ENCODE assay signal across 18 cellular contexts in genomic region chr22:20099099-20099711, GRCh38. TPM values are rescaled to one million over a fixed set of nuclear protein-coding genes. Genes with fewer than 3 reads are reported as not detected.
A peak's percentile ranks its signal among the peaks of the same experiment; 100 is the strongest.
DNase-seq lines count a peak whose midpoint lies in the region; ATAC-seq and TF ChIP-seq lines count a peak whose summit lies in the region.
"Had no signal": no experiment of that assay in that cellular context is flagged by ENCODE, and none has a peak within 500 bp of the region (broad histone marks: within the 10 kb centered on the region; RNA-seq: fewer than 3 reads in every experiment).

No MANE protein-coding gene starts in this region.

- intact Hi-C loops in activated naive CD4-positive, alpha-beta T cell treated with anti-CD3 and anti-CD28 coated beads for 36 hours (cut with micrococcal nuclease) = no loop called here

- CTCF ChIA-PET in activated naive CD4-positive, alpha-beta T cell treated with anti-CD3 and anti-CD28 coated beads for 36 hours (lab: Charles Lee) = interaction anchor here (1.3 kb wide), 1 partner anchor 12 kb away, joined by 7 read pairs; no protein-coding TSS in a partner anchor
- CTCF ChIA-PET in activated CD8-positive, alpha-beta T cell treated with anti-CD3 and anti-CD28 coated beads, Interleukin-2, amount 10 ng/mL, durations not matched to agents 7 days and 5 days (lab: Charles Lee) = interaction anchor here (1.3 kb wide), 1 partner anchor 13 kb away, joined by 6 read pairs; no protein-coding TSS in a partner anchor

- H3K4me3 Mint-ChIP-seq in activated naive CD4-positive, alpha-beta T cell treated with anti-CD3 and anti-CD28 coated beads for 36 hours = no peak overlapping the region
- H3K4me3 Mint-ChIP-seq in activated CD8-positive, alpha-beta T cell treated with anti-CD3 and anti-CD28 coated beads, Interleukin-2, amount 10 ng/mL, durations not matched to agents 7 days and 5 days = peak overlapping the region; percentile 55
- peak overlapping the region in 9 of 10 donors; percentile 23 to 92 (median 89) for H3K4me3 Mint-ChIP-seq in naive thymus-derived CD8-positive, alpha-beta T cell
- H3K4me3 Mint-ChIP-seq in endothelial cell (ENCODE audit: unreplicated experiment) = no peak overlapping the region
- H3K4me3 Mint-ChIP-seq: HFFc6 had no signal

- H3K9me3 Mint-ChIP-seq in activated naive CD4-positive, alpha-beta T cell treated with anti-CD3 and anti-CD28 coated beads for 36 hours = no peaks in the 10 kb centered on the region
- H3K9me3 Mint-ChIP-seq in activated CD8-positive, alpha-beta T cell treated with anti-CD3 and anti-CD28 coated beads, Interleukin-2, amount 10 ng/mL, durations not matched to agents 7 days and 5 days (ENCODE audit: insufficient read depth) = peaks cover 11% of the 10 kb centered on the region
- H3K9me3 Mint-ChIP-seq in naive thymus-derived CD8-positive, alpha-beta T cell = no peaks in the 10 kb centered on the region
- H3K9me3 Mint-ChIP-seq in endothelial cell (ENCODE audit: unreplicated experiment) = no peaks in the 10 kb centered on the region
- H3K9me3 Mint-ChIP-seq: HFFc6 had no signal

- H3K27ac Mint-ChIP-seq in activated naive CD4-positive, alpha-beta T cell treated with anti-CD3 and anti-CD28 coated beads for 36 hours = peak overlapping the region; percentile 86
- peak overlapping the region; percentile 84 for H3K27ac Mint-ChIP-seq in activated CD8-positive, alpha-beta T cell treated with anti-CD3 and anti-CD28 coated beads, Interleukin-2, amount 10 ng/mL, durations not matched to agents 7 days and 5 days
- H3K27ac Mint-ChIP-seq in naive thymus-derived CD8-positive, alpha-beta T cell = peak overlapping the region; percentile 87 to 99 (median 96)
- no peak overlapping the region for H3K27ac Mint-ChIP-seq in endothelial cell (ENCODE audit: unreplicated experiment)
- H3K27ac Mint-ChIP-seq: HFFc6 had no signal

- no peak for DNase-seq in activated naive CD4-positive, alpha-beta T cell treated with anti-CD3 and anti-CD28 coated beads for 36 hours
- DNase-seq in activated naive CD4-positive, alpha-beta T cell treated with Interleukin-2 at 50 U/mL for 16 hours = no peak
- no peak for DNase-seq in activated CD8-positive, alpha-beta T cell treated with anti-CD3 and anti-CD28 coated beads, Interleukin-2, amount 10 ng/mL, durations not matched to agents 7 days and 5 days
- DNase-seq in naive thymus-derived CD8-positive, alpha-beta T cell = no peak
- DNase-seq in endothelial cell (ENCODE audit: low spot score) (no peak), superior temporal gyrus (ENCODE audit: extremely low spot score) (no peak)
- DNase-seq: activated CD4-positive, CD25-positive, alpha-beta regulatory T cell treated with anti-CD3 and anti-CD28 coated beads, Interleukin-2, amount 50 U/mL, for 72 hours; Caco-2; foreskin melanocyte; HFFc6; NCI-H187; NCI-H446; SHP77 treated with DMSO at 0.1 percent for 48 hours; stimulated activated CD4-positive, alpha-beta T cell treated with anti-CD3 and anti-CD28 coated beads, Interleukin-4, amount 100 ng/mL, for 1 hour; T-helper 9 cell; testis had no signal

- no peak for TF ChIP-seq CTCF in endothelial cell (IDR thresholded peaks at IDR 0.05; ENCODE audit: unreplicated experiment)

- no peaks in the 10 kb centered on the region for H3K27me3 Mint-ChIP-seq in activated naive CD4-positive, alpha-beta T cell treated with anti-CD3 and anti-CD28 coated beads for 36 hours (ENCODE audit: low read depth)
- no peaks in the 10 kb centered on the region for H3K27me3 Mint-ChIP-seq in activated CD8-positive, alpha-beta T cell treated with anti-CD3 and anti-CD28 coated beads, Interleukin-2, amount 10 ng/mL, durations not matched to agents 7 days and 5 days (ENCODE audit: low read depth)
- H3K27me3 Mint-ChIP-seq in naive thymus-derived CD8-positive, alpha-beta T cell = no peaks in the 10 kb centered on the region
- H3K27me3 Mint-ChIP-seq in endothelial cell (ENCODE audit: unreplicated experiment) = peaks cover 7% of the 10 kb centered on the region

- H3K36me3 Mint-ChIP-seq in activated naive CD4-positive, alpha-beta T cell treated with anti-CD3 and anti-CD28 coated beads for 36 hours (ENCODE audit: low read depth) = peaks cover 54% of the 10 kb centered on the region
- H3K36me3 Mint-ChIP-seq in activated CD8-positive, alpha-beta T cell treated with anti-CD3 and anti-CD28 coated beads, Interleukin-2, amount 10 ng/mL, durations not matched to agents 7 days and 5 days (ENCODE audit: low read depth) = peaks cover 78% of the 10 kb centered on the region
- peaks cover 0 to 44% (median 21%) of the 10 kb centered on the region in 3 donors for H3K36me3 Mint-ChIP-seq in naive thymus-derived CD8-positive, alpha-beta T cell
- peaks cover 65% of the 10 kb centered on the region for H3K36me3 Mint-ChIP-seq in endothelial cell (ENCODE audit: low read depth, unreplicated experiment)

- POLR2A ChIA-PET in activated CD8-positive, alpha-beta T cell treated with anti-CD3 and anti-CD28 coated beads, Interleukin-2, amount 10 ng/mL, durations not matched to agents 7 days and 5 days (lab: Charles Lee) = interaction anchor here (0.6 to 0.7 kb wide), 2 partner anchors 9 to 28 kb away, joined by 3 read pairs; no protein-coding TSS in a partner anchor
- POLR2A ChIA-PET in naive thymus-derived CD8-positive, alpha-beta T cell (lab: Charles Lee) = no interaction called here

- peaks cover 69% of the 10 kb centered on the region for H3K4me1 Mint-ChIP-seq in activated naive CD4-positive, alpha-beta T cell treated with anti-CD3 and anti-CD28 coated beads for 36 hours (ENCODE audit: low read depth)
- H3K4me1 Mint-ChIP-seq in activated CD8-positive, alpha-beta T cell treated with anti-CD3 and anti-CD28 coated beads, Interleukin-2, amount 10 ng/mL, durations not matched to agents 7 days and 5 days (ENCODE audit: low read depth) = peaks cover 67% of the 10 kb centered on the region
- peaks cover 18 to 60% (median 51%) of the 10 kb centered on the region in 4 donors for H3K4me1 Mint-ChIP-seq in naive thymus-derived CD8-positive, alpha-beta T cell
- H3K4me1 Mint-ChIP-seq in endothelial cell (ENCODE audit: unreplicated experiment) = no peaks in the 10 kb centered on the region

- ATAC-seq in activated CD8-positive, alpha-beta T cell treated with anti-CD3 and anti-CD28 coated beads, Interleukin-2, amount 10 ng/mL, durations not matched to agents 7 days and 5 days = no peak
- no peak for ATAC-seq in naive thymus-derived CD8-positive, alpha-beta T cell
- ATAC-seq: left lung had no signal

RNA-seq across cellular contexts. Expression of gene RANBP1, which starts 16.7 kb away (rescaled TPM):
- total RNA-seq in activated naive CD4-positive, alpha-beta T cell treated with anti-CD3 and anti-CD28 coated beads for 36 hours = 100 to 1,000 TPM; 445 to 455 TPM
- 100 to 1,000 TPM; 320 to 332 TPM for total RNA-seq in activated CD8-positive, alpha-beta T cell treated with anti-CD3 and anti-CD28 coated beads, Interleukin-2, amount 10 ng/mL, durations not matched to agents 7 days and 5 days
- 10 to 100 TPM; 64.0 to 67.0 TPM for total RNA-seq in naive thymus-derived CD8-positive, alpha-beta T cell
- 100 to 1,000 TPM in 1 of 3 donors, 10 to 100 TPM in 2; 72.5 to 106 (median 92.7) TPM for polyA plus RNA-seq in naive thymus-derived CD8-positive, alpha-beta T cell
- 142 TPM for total RNA-seq in endothelial cell (ENCODE audit: unreplicated experiment)

RNA-seq across cellular contexts. Expression of gene TRMT2A, which starts 17.8 kb away (rescaled TPM):
- 10 to 100 TPM; 51.8 to 57.9 TPM for total RNA-seq in activated naive CD4-positive, alpha-beta T cell treated with anti-CD3 and anti-CD28 coated beads for 36 hours
- total RNA-seq in activated CD8-positive, alpha-beta T cell treated with anti-CD3 and anti-CD28 coated beads, Interleukin-2, amount 10 ng/mL, durations not matched to agents 7 days and 5 days = 100 to 1,000 TPM in 1 of 2 experiments, 10 to 100 TPM in 1; 92.1 to 102 TPM
- total RNA-seq in naive thymus-derived CD8-positive, alpha-beta T cell = 100 to 1,000 TPM; 120 to 123 TPM
- 10 to 100 TPM; 24.8 to 36.8 (median 32.5) TPM for polyA plus RNA-seq in naive thymus-derived CD8-positive, alpha-beta T cell
- 44.8 TPM for total RNA-seq in endothelial cell (ENCODE audit: unreplicated experiment)

RNA-seq across cellular contexts. Expression of gene DGCR8, which starts 19.2 kb away (rescaled TPM):
- 10 to 100 TPM; 29.8 to 36.5 TPM for total RNA-seq in activated naive CD4-positive, alpha-beta T cell treated with anti-CD3 and anti-CD28 coated beads for 36 hours
- 10 to 100 TPM; 52.3 to 55.2 TPM for total RNA-seq in activated CD8-positive, alpha-beta T cell treated with anti-CD3 and anti-CD28 coated beads, Interleukin-2, amount 10 ng/mL, durations not matched to agents 7 days and 5 days
- 10 to 100 TPM; 51.3 to 53.3 TPM for total RNA-seq in naive thymus-derived CD8-positive, alpha-beta T cell
- 1 to 10 TPM; 4.0 to 6.0 (median 4.4) TPM for polyA plus RNA-seq in naive thymus-derived CD8-positive, alpha-beta T cell
- 46.6 TPM for total RNA-seq in endothelial cell (ENCODE audit: unreplicated experiment)

RNA-seq across cellular contexts. Expression of gene ZDHHC8, which starts 32.4 kb away (rescaled TPM):
- 10 to 100 TPM; 26.4 to 31.3 TPM for total RNA-seq in activated naive CD4-positive, alpha-beta T cell treated with anti-CD3 and anti-CD28 coated beads for 36 hours
- total RNA-seq in activated CD8-positive, alpha-beta T cell treated with anti-CD3 and anti-CD28 coated beads, Interleukin-2, amount 10 ng/mL, durations not matched to agents 7 days and 5 days = 10 to 100 TPM; 60.5 to 65.5 TPM
- 10 to 100 TPM; 93.5 to 99.2 TPM for total RNA-seq in naive thymus-derived CD8-positive, alpha-beta T cell
- 1 to 10 TPM; 1.4 to 4.6 (median 2.6) TPM for polyA plus RNA-seq in naive thymus-derived CD8-positive, alpha-beta T cell
- 118 TPM for total RNA-seq in endothelial cell (ENCODE audit: unreplicated experiment)

RNA-seq across cellular contexts. Expression of gene CCDC188, which starts 51.6 kb away (rescaled TPM):
- total RNA-seq in activated naive CD4-positive, alpha-beta T cell treated with anti-CD3 and anti-CD28 coated beads for 36 hours = not detected
- not detected for total RNA-seq in activated CD8-positive, alpha-beta T cell treated with anti-CD3 and anti-CD28 coated beads, Interleukin-2, amount 10 ng/mL, durations not matched to agents 7 days and 5 days
- not detected for total RNA-seq in naive thymus-derived CD8-positive, alpha-beta T cell
- not detected for polyA plus RNA-seq in naive thymus-derived CD8-positive, alpha-beta T cell
- not detected for total RNA-seq in endothelial cell (ENCODE audit: unreplicated experiment)
- total RNA-seq: Caco-2 had no signal
- polyA plus RNA-seq: AG04450 had no signal

Comparison
In these comparisons a context has a peak if more than half of its experiments do, and no peak if none do; other contexts are left out.
1. H3K4me3 Mint-ChIP-seq: peak in activated CD8-positive, alpha-beta T cell treated with anti-CD3 and anti-CD28 coated beads, Interleukin-2, amount 10 ng/mL, durations not matched to agents 7 days and 5 days (single experiment) and naive thymus-derived CD8-positive, alpha-beta T cell (9 of 10); none in activated naive CD4-positive, alpha-beta T cell treated with anti-CD3 and anti-CD28 coated beads for 36 hours (single experiment) and endothelial cell (single experiment).